Comparison of ENCODE assay signal across 1 cellular context in the genomic region with DNA sequence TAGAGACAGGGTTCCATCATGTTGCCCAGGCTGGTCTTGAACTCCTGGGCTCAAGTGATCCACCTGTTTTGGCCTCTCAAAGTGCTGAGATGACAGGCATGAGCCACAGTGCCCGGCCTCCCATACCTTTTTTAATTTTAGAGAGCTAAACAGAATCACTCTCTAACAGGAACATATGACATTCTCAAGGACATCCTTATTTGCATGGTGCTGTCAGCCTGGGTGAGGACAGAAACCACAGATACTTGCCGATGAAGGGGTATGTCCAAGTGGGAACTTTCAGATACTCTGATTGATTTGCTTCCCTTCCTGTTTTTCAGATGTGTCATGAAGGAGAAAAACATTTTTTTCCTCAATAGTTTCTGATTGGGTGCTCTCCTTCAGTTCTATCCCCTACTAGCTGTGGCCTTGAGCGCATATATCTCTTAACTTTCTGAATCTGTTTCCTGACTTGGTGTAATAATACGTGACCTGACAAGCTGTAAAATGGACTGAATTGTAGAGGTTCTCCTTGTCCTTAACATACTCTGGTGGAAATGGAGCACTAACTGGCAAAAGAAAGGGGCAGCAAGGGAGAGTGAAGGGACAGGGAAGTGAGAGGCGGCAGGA.
TF ChIP-seq lines count a peak whose summit lies in the region.

No MANE protein-coding gene starts in this region.

TF ChIP-seq in WTC11, 78 proteins besides CTCF, POLR2A, EP300 and RAD21 (continued from another document):
- TF ChIP-seq, protein P1, sequence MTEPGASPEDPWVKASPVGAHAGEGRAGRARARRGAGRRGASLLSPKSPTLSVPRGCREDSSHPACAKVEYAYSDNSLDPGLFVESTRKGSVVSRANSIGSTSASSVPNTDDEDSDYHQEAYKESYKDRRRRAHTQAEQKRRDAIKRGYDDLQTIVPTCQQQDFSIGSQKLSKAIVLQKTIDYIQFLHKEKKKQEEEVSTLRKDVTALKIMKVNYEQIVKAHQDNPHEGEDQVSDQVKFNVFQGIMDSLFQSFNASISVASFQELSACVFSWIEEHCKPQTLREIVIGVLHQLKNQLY (CRISPR knock-in tag; IDR thresholded peaks at IDR 0.05) = no peak
- TF ChIP-seq, protein P2, sequence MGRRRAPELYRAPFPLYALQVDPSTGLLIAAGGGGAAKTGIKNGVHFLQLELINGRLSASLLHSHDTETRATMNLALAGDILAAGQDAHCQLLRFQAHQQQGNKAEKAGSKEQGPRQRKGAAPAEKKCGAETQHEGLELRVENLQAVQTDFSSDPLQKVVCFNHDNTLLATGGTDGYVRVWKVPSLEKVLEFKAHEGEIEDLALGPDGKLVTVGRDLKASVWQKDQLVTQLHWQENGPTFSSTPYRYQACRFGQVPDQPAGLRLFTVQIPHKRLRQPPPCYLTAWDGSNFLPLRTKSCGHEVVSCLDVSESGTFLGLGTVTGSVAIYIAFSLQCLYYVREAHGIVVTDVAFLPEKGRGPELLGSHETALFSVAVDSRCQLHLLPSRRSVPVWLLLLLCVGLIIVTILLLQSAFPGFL (CRISPR knock-in tag; IDR thresholded peaks at IDR 0.05; ENCODE audit: borderline replicate concordance) = no peak
- no peak for TF ChIP-seq SOX15 (CRISPR knock-in tag; IDR thresholded peaks at IDR 0.05)
- TF ChIP-seq, protein P3, sequence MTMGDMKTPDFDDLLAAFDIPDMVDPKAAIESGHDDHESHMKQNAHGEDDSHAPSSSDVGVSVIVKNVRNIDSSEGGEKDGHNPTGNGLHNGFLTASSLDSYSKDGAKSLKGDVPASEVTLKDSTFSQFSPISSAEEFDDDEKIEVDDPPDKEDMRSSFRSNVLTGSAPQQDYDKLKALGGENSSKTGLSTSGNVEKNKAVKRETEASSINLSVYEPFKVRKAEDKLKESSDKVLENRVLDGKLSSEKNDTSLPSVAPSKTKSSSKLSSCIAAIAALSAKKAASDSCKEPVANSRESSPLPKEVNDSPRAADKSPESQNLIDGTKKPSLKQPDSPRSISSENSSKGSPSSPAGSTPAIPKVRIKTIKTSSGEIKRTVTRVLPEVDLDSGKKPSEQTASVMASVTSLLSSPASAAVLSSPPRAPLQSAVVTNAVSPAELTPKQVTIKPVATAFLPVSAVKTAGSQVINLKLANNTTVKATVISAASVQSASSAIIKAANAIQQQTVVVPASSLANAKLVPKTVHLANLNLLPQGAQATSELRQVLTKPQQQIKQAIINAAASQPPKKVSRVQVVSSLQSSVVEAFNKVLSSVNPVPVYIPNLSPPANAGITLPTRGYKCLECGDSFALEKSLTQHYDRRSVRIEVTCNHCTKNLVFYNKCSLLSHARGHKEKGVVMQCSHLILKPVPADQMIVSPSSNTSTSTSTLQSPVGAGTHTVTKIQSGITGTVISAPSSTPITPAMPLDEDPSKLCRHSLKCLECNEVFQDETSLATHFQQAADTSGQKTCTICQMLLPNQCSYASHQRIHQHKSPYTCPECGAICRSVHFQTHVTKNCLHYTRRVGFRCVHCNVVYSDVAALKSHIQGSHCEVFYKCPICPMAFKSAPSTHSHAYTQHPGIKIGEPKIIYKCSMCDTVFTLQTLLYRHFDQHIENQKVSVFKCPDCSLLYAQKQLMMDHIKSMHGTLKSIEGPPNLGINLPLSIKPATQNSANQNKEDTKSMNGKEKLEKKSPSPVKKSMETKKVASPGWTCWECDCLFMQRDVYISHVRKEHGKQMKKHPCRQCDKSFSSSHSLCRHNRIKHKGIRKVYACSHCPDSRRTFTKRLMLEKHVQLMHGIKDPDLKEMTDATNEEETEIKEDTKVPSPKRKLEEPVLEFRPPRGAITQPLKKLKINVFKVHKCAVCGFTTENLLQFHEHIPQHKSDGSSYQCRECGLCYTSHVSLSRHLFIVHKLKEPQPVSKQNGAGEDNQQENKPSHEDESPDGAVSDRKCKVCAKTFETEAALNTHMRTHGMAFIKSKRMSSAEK (CRISPR knock-in tag; IDR thresholded peaks at IDR 0.05; ENCODE audit: borderline replicate concordance) = no peak
TF ChIP-seq in WTC11: peak in this region for 0.
